19 cellular contexts compared by ENCODE assay signal in the genomic region with DNA sequence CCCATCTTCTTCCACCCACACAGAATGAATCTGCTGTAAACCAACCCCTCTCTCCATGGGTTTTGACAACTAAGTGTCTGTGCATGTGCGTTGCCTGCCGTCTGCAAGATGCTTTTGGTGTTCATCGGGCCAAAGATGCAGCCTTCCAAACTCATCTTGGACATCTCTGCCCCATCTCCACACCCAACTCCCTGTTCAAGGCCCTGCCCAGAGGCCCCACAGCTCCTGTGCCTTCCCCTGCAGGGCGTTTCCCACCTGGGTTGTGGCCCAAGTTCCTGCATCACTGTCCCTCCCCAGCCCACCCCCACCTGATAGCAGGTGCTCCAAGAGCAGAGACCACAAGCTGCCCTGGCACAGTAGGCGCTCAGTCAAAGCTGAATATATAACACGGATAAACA.
"Had no signal": no experiment of that assay in that cellular context is flagged by ENCODE, and none has a peak within 500 bp of the region (broad histone marks: within the 10 kb centered on the region; RNA-seq: fewer than 3 reads in every experiment).

No MANE protein-coding gene starts in this region.

- H3K27ac Mint-ChIP-seq: activated CD4-positive, alpha-beta T cell treated with anti-CD3 and anti-CD28 coated beads for 36 hours; activated CD8-positive, alpha-beta T cell treated with anti-CD3 and anti-CD28 coated beads for 36 hours; activated naive CD4-positive, alpha-beta T cell treated with anti-CD3 and anti-CD28 coated beads, Interleukin-2, amount 50 U/mL, for 72 hours; stimulated activated naive CD8-positive, alpha-beta T cell treated with anti-CD3 and anti-CD28 coated beads, Interleukin-15, Interleukin-2, amounts not matched to agents 100 ng/mL and 50 ng/mL, for 24 hours; T-helper 17 cell had no signal

- H3K4me1 ChIP-seq: parathyroid adenoma had no signal

- H3K4me3 ChIP-seq: body of pancreas, heart left ventricle, lung, testis had no signal

- H3K36me3 Mint-ChIP-seq: activated naive CD4-positive, alpha-beta T cell treated with anti-CD3 and anti-CD28 coated beads, Interleukin-2, amount 50 U/mL, for 72 hours had no signal

- DNase-seq: activated CD4-positive, alpha-beta T cell treated with anti-CD3 and anti-CD28 coated beads for 36 hours; activated CD8-positive, alpha-beta T cell treated with anti-CD3 and anti-CD28 coated beads for 36 hours; activated effector memory CD4-positive, alpha-beta T cell treated with Interleukin-2 at 50 U/mL for 16 hours; activated T-cell treated with anti-CD3 and anti-CD28 coated beads, Interleukin-2, amount 50 U/mL, for 4 hours; body of pancreas; cortex of kidney; effector CD4-positive, alpha-beta T cell; heart left ventricle; left cardiac atrium; midbrain; retina; stimulated activated CD4-positive, alpha-beta T cell treated with anti-CD3 and anti-CD28 coated beads, Interleukin-15, amount 100 ng/mL, for 24 hours; stimulated activated CD4-positive, alpha-beta T cell treated with anti-CD3 and anti-CD28 coated beads, Interleukin-4, amount 100 ng/mL, for 1 hour; T-helper 17 cell; testis had no signal

- H3K27me3 Mint-ChIP-seq: activated CD4-positive, alpha-beta T cell treated with anti-CD3 and anti-CD28 coated beads for 36 hours; activated CD8-positive, alpha-beta T cell treated with anti-CD3 and anti-CD28 coated beads for 36 hours; stimulated activated naive CD8-positive, alpha-beta T cell treated with anti-CD3 and anti-CD28 coated beads, Interleukin-15, Interleukin-2, amounts not matched to agents 100 ng/mL and 50 ng/mL, for 24 hours; T-helper 17 cell had no signal

- H3K9me3 Mint-ChIP-seq: activated CD8-positive, alpha-beta T cell treated with anti-CD3 and anti-CD28 coated beads for 36 hours; activated naive CD4-positive, alpha-beta T cell treated with anti-CD3 and anti-CD28 coated beads, Interleukin-2, amount 50 U/mL, for 72 hours; activated T-cell treated with anti-CD3 and anti-CD28 coated beads, Interleukin-2, amount 50 U/mL, for 4 hours; stimulated activated naive CD8-positive, alpha-beta T cell treated with anti-CD3 and anti-CD28 coated beads, Interleukin-15, Interleukin-2, amounts not matched to agents 100 ng/mL and 50 ng/mL, for 24 hours had no signal

- ATAC-seq: activated CD4-positive, alpha-beta T cell treated with anti-CD3 and anti-CD28 coated beads for 36 hours; activated CD8-positive, alpha-beta T cell treated with anti-CD3 and anti-CD28 coated beads for 36 hours; activated naive CD4-positive, alpha-beta T cell treated with anti-CD3 and anti-CD28 coated beads, Interleukin-2, amount 50 U/mL, for 72 hours; activated T-cell treated with anti-CD3 and anti-CD28 coated beads, Interleukin-2, amount 50 U/mL, for 4 hours; body of pancreas; heart left ventricle; left cardiac atrium; T-helper 17 cell had no signal

- H3K9me3 ChIP-seq: body of pancreas, heart left ventricle, testis had no signal

- H3K27ac ChIP-seq: parathyroid adenoma, testis had no signal

- H3K4me3 Mint-ChIP-seq: activated CD4-positive, alpha-beta T cell treated with anti-CD3 and anti-CD28 coated beads for 36 hours; activated CD8-positive, alpha-beta T cell treated with anti-CD3 and anti-CD28 coated beads for 36 hours; activated T-cell treated with anti-CD3 and anti-CD28 coated beads, Interleukin-2, amount 50 U/mL, for 4 hours; stimulated activated naive CD8-positive, alpha-beta T cell treated with anti-CD3 and anti-CD28 coated beads, Interleukin-15, Interleukin-2, amounts not matched to agents 100 ng/mL and 50 ng/mL, for 24 hours; T-helper 17 cell had no signal

- H3K27me3 ChIP-seq: body of pancreas, heart left ventricle, testis had no signal

- H3K4me1 Mint-ChIP-seq: activated CD4-positive, alpha-beta T cell treated with anti-CD3 and anti-CD28 coated beads for 36 hours; T-helper 17 cell had no signal
